8 cellular contexts compared by ENCODE assay signal in genomic region chr10:96043895-96044580, GRCh38. TPM values are rescaled to one million over a fixed set of nuclear protein-coding genes. Genes with fewer than 3 reads are reported as not detected.
DNase-seq lines count a peak whose midpoint lies in the region; ATAC-seq and TF ChIP-seq lines count a peak whose summit lies in the region.

No MANE protein-coding gene starts in this region.

- ATAC-seq in GM21390 (IDR thresholded peaks at IDR 0.05; ENCODE audit: unreplicated experiment) (peak; percentile 34), upper lobe of right lung (peak; percentile 64)
- ATAC-seq in activated naive CD8-positive, alpha-beta T cell treated with anti-CD3 and anti-CD28 coated beads, Interleukin-2, amount 10 ng/mL, durations not matched to agents 7 days and 5 days (ENCODE audit: low read depth) = peak; percentile 50

- peak; percentile 34 for DNase-seq in HT1080 (ENCODE audit: low read depth)
- DNase-seq in SK-N-SH = peak; percentile 83
- DNase-seq in activated naive CD8-positive, alpha-beta T cell treated with anti-CD3 and anti-CD28 coated beads, Interleukin-2, amount 10 ng/mL, durations not matched to agents 7 days and 5 days = no peak
- peak; percentile 76 for DNase-seq in cardiac septum (ENCODE audit: low spot score)
- peak; percentile 79 for DNase-seq in upper lobe of right lung

- no peaks in the 10 kb centered on the region for H3F3A ChIP-seq in DOHH2 (ENCODE audit: control insufficient read depth, insufficient read depth)
- H3F3A ChIP-seq in SK-N-SH (replicated peaks; ENCODE audit: insufficient read depth) = peaks cover 4% of the 10 kb centered on the region

- H3K27me3 Mint-ChIP-seq in activated naive CD8-positive, alpha-beta T cell treated with anti-CD3 and anti-CD28 coated beads, Interleukin-2, amount 10 ng/mL, durations not matched to agents 7 days and 5 days = peaks cover 2% of the 10 kb centered on the region

- H3K9me2 ChIP-seq in DOHH2 (replicated peaks; ENCODE audit: control insufficient read depth, low read length) (no peaks in the 10 kb centered on the region), SK-N-SH (no peaks in the 10 kb centered on the region)

- H3K79me2 ChIP-seq in DOHH2 (ENCODE audit: control insufficient read depth, low read length) (peaks cover 64% of the 10 kb centered on the region), SK-N-SH (ENCODE audit: insufficient read depth) (peaks cover 59% of the 10 kb centered on the region), parathyroid adenoma (peaks cover 2% of the 10 kb centered on the region)

- H3K36me3 ChIP-seq in DOHH2 (ENCODE audit: control insufficient read depth, low read length) (peaks cover 46% of the 10 kb centered on the region), SK-N-SH (replicated peaks in 1 of 2; ENCODE audit: control insufficient read depth in 1 of 2, insufficient read depth in 2 of 2, low read length in 1 of 2) (peaks cover 0 to 12% of the 10 kb centered on the region in 2 experiments), parathyroid adenoma (ENCODE audit: control insufficient read depth, insufficient read depth, low read length) (no peaks in the 10 kb centered on the region), upper lobe of right lung (peaks cover 5% of the 10 kb centered on the region)

- no peaks in the 10 kb centered on the region for H3K9me3 Mint-ChIP-seq in activated naive CD8-positive, alpha-beta T cell treated with anti-CD3 and anti-CD28 coated beads, Interleukin-2, amount 10 ng/mL, durations not matched to agents 7 days and 5 days

- TF ChIP-seq CTCF in DOHH2 (IDR thresholded peaks at IDR 0.05; ENCODE audit: low read depth, low read length, poor library complexity, severe bottlenecking) (no peak), SK-N-SH (IDR thresholded peaks at IDR 0.05) (no peak), parathyroid adenoma (IDR thresholded peaks at IDR 0.05) (no peak), upper lobe of right lung (IDR thresholded peaks at IDR 0.05) (no peak)

- H2AFZ ChIP-seq in SK-N-SH (ENCODE audit: low read depth) = peak overlapping the region; percentile 80
- peak overlapping the region; percentile 89 for H2AFZ ChIP-seq in parathyroid adenoma

- H3K9me3 ChIP-seq in DOHH2 (ENCODE audit: control insufficient read depth, insufficient read depth, low read length) = no peaks in the 10 kb centered on the region
- no peaks in the 10 kb centered on the region for H3K9me3 ChIP-seq in SK-N-SH
- no peaks in the 10 kb centered on the region for H3K9me3 ChIP-seq in parathyroid adenoma (ENCODE audit: control insufficient read depth, low read length)
- no peaks in the 10 kb centered on the region for H3K9me3 ChIP-seq in upper lobe of right lung

- intact Hi-C loops in cardiac septum (cut with DNase I) = loop anchor here (5.0 kb wide), 2 partner anchors 88 to 352 kb away; partner anchors contain the start of genes TCTN3 and ZNF518A
- intact Hi-C loops in upper lobe of right lung (cut with DNase I) = no loop called here

- H3K4me3 ChIP-seq in DOHH2 (ENCODE audit: low read length) (peak overlapping the region; percentile 95), SK-N-SH (ENCODE audit: low read depth in 2 of 2, low read length in 1 of 2) (peak overlapping the region; percentile 76 to 92), parathyroid adenoma (ENCODE audit: low read depth, low read length) (peak overlapping the region; percentile 82), upper lobe of right lung (peak overlapping the region; percentile 94)

- peaks cover 16% of the 10 kb centered on the region for H3K36me3 Mint-ChIP-seq in activated naive CD8-positive, alpha-beta T cell treated with anti-CD3 and anti-CD28 coated beads, Interleukin-2, amount 10 ng/mL, durations not matched to agents 7 days and 5 days

- TF ChIP-seq EP300 in SK-N-SH (IDR thresholded peaks at IDR 0.05; ENCODE audit: borderline replicate concordance in 1 of 2, low read depth in 1 of 2, low read length in 1 of 2) = no peak

- H3K4me1 ChIP-seq in DOHH2 (ENCODE audit: control insufficient read depth, low read length) (peaks cover 54% of the 10 kb centered on the region), SK-N-SH (ENCODE audit: control insufficient read depth in 1 of 2, insufficient read depth in 2 of 2, low read depth in 1 of 2, low read length in 1 of 2) (peaks cover 0 to 6% of the 10 kb centered on the region in 2 experiments; a peak in 2 of 4 replicates), parathyroid adenoma (peaks cover 2% of the 10 kb centered on the region), upper lobe of right lung (peaks cover 21% of the 10 kb centered on the region)

- H3K4me3 Mint-ChIP-seq in activated naive CD8-positive, alpha-beta T cell treated with anti-CD3 and anti-CD28 coated beads, Interleukin-2, amount 10 ng/mL, durations not matched to agents 7 days and 5 days = peak overlapping the region; percentile 92

- H4K20me1 ChIP-seq in DOHH2 (ENCODE audit: control insufficient read depth, insufficient read depth, low read depth, low read length) = peaks cover 9% of the 10 kb centered on the region; the same call in 1 of the 2 replicates
- peaks cover 7% of the 10 kb centered on the region; the same call in 1 of the 2 replicates for H4K20me1 ChIP-seq in SK-N-SH (ENCODE audit: insufficient read depth)

- 0% methylated on average over 13 of the region's 56 CpGs for WGBS in SK-N-SH (ENCODE audit: low lambda C conversion rate)

- no peak for TF ChIP-seq RAD21 in SK-N-SH (IDR thresholded peaks at IDR 0.05; ENCODE audit: low read length)

- no peaks in the 10 kb centered on the region for H3K27me3 ChIP-seq in DOHH2 (ENCODE audit: control insufficient read depth, low read length)
- H3K27me3 ChIP-seq in SK-N-SH (ENCODE audit: insufficient read depth) = no peaks in the 10 kb centered on the region
- H3K27me3 ChIP-seq in parathyroid adenoma (ENCODE audit: control insufficient read depth, insufficient read depth, low read length) = no peaks in the 10 kb centered on the region
- H3K27me3 ChIP-seq in upper lobe of right lung = no peaks in the 10 kb centered on the region

- peak overlapping the region; percentile 31 for H3K27ac ChIP-seq in DOHH2 (ENCODE audit: low read depth, low read length)
- H3K27ac ChIP-seq in SK-N-SH (ENCODE audit: low read depth in 2 of 2, low read length in 1 of 2) = peak overlapping the region; percentile 75 to 89
- peak overlapping the region; percentile 71 for H3K27ac ChIP-seq in parathyroid adenoma
- H3K27ac ChIP-seq in upper lobe of right lung = peak overlapping the region; percentile 90

- H3K4me2 ChIP-seq in DOHH2 (ENCODE audit: low read length) (peak overlapping the region; percentile 69), SK-N-SH (peak overlapping the region; percentile 91), parathyroid adenoma (ENCODE audit: low read length) (peak overlapping the region; percentile 89)

- H3K27ac Mint-ChIP-seq in activated naive CD8-positive, alpha-beta T cell treated with anti-CD3 and anti-CD28 coated beads, Interleukin-2, amount 10 ng/mL, durations not matched to agents 7 days and 5 days = peak overlapping the region; percentile 80

- peak overlapping the region; percentile 92 for H3K9ac ChIP-seq in SK-N-SH
- peak overlapping the region; percentile 84 for H3K9ac ChIP-seq in parathyroid adenoma

- H3K4me1 Mint-ChIP-seq in activated naive CD8-positive, alpha-beta T cell treated with anti-CD3 and anti-CD28 coated beads, Interleukin-2, amount 10 ng/mL, durations not matched to agents 7 days and 5 days = peaks cover 29% of the 10 kb centered on the region

- CTCF ChIA-PET in SK-N-SH (lab: Yijun Ruan, JAX) = interaction anchor here (3.0 kb wide), 1 partner anchor 27 kb away, joined by 13 read pairs; no protein-coding TSS in a partner anchor

- POLR2A ChIA-PET in SK-N-SH (lab: Yijun Ruan, JAX) = interaction anchor here (2.6 to 3.6 kb wide), 2 partner anchors 46 to 86 kb away, joined by 13 to 20 read pairs; partner anchors contain the start of gene ZNF518A
- POLR2A ChIA-PET in activated naive CD8-positive, alpha-beta T cell treated with anti-CD3 and anti-CD28 coated beads, Interleukin-2, amount 10 ng/mL, durations not matched to agents 7 days and 5 days (lab: Charles Lee) = interaction anchor here (0.6 to 3.0 kb wide), 3 partner anchors 46 to 139 kb away, joined by 6 to 16 read pairs (median 10); partner anchors contain the start of gene ZNF518A

TF ChIP-seq in SK-N-SH, 30 proteins besides CTCF, POLR2A, EP300 and RAD21:
- no peak for TF ChIP-seq PBX3 (IDR thresholded peaks at IDR 0.05)
TF ChIP-seq in SK-N-SH: peak in this region for 0.

RNA-seq across cellular contexts. Expression of gene CCNJ, which starts 0.7 kb away (rescaled TPM):
- total RNA-seq in HT1080 (2014; rRNA removed; shearing (Covaris generic)) = 3.0 and 6.8 TPM in 2 replicates
- 5.9 and 7.8 TPM in 2 replicates for polyA plus RNA-seq in HT1080 (2015; cell fraction: cytosol; rRNA removed)
- 6.3 and 8.5 TPM in 2 replicates for polyA plus RNA-seq in HT1080 (2015; cell fraction: nucleus; rRNA removed)
- polyA plus RNA-seq in SK-N-SH (2012; rRNA removed) = 4.3 and 5.6 TPM in 2 replicates
- 4.3 and 5.2 TPM in 2 replicates for polyA plus RNA-seq in SK-N-SH (2012; cell fraction: cytosol; rRNA removed)
- 4.3 and 7.8 TPM in 2 replicates for polyA plus RNA-seq in SK-N-SH (2012; cell fraction: nucleus; rRNA removed)
- 1 to 10 TPM; 5.2 to 5.6 TPM for total RNA-seq in activated naive CD8-positive, alpha-beta T cell treated with anti-CD3 and anti-CD28 coated beads, Interleukin-2, amount 10 ng/mL, durations not matched to agents 7 days and 5 days
- total RNA-seq in cardiac septum (3.4 TPM), upper lobe of right lung (8.4 TPM)

Comparison
In these comparisons a context has a peak if more than half of its experiments do, and no peak if none do; other contexts are left out.
1. H3K27ac ChIP-seq: peak in every context shown above with its lines; median percentile 90 in upper lobe of right lung; 82 in SK-N-SH; 71 in parathyroid adenoma; 31 in DOHH2.